ENCODE assay signal across 8 cellular contexts in the genomic region with DNA sequence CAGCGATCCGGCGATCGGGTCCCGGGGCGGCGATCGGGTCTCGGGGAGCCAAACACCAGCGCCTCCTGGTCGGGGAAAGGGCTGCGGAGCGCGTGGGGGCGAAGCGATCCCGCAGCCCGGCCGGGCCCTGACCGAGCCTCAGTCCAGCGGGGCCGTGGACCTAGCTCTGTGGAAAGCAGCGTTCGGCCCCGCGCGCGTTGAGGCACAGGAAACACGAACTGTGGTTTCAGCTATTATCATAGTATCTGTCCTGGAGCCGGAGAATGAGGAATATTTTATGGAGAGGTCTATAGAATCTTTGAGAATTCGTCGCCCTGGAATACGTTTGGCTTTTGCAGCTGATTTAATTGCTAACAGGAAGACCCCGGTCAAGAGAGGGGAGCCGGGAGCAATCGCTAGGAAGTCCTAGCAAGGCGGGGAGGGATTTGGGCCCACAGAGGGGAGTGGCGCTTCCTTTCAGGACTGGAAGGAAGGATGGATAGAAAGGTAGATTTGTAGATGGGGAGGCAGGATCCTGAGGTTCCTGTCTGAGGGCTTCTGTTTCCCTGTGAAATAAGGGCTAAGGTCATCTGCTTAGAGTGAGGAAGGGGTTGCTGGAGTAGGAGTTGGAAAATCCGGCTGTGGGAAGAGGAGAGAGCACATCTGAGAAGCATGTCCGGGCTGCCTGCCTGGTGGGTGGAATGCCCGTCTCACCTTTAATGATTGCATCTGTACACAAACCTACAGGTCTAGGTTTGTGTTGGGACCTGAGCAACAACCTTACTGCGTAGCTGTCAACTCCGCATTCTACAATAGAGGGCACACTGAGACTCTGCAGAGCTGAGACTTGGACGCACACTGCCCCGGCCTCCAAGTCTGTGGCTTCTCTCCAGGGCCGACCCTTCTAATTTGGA. TPM values are rescaled to one million over a fixed set of nuclear protein-coding genes. Genes with fewer than 3 reads are reported as not detected.
A peak's percentile ranks its signal among the peaks of the same experiment; 100 is the strongest.
DNase-seq lines count a peak whose midpoint lies in the region; ATAC-seq and TF ChIP-seq lines count a peak whose summit lies in the region.

No MANE protein-coding gene starts in this region.

- H3K9me3 Mint-ChIP-seq in stimulated activated memory B cell treated with anti-CD40 and anti-IgM and Interleukin-4, amounts not matched to agents 10 μg/mL and 1 μg/mL and 100 μg/mL, for 72 hours: no peaks in the 10 kb centered on the region

- intact Hi-C loops in body of pancreas (cut with DNase I): loop anchor here (5.0 to 10.0 kb wide), 2 partner anchors 65 to 93 kb away; no protein-coding TSS in a partner anchor

- no peaks in the 10 kb centered on the region for H3K27me3 Mint-ChIP-seq in stimulated activated memory B cell treated with anti-CD40 and anti-IgM and Interleukin-4, amounts not matched to agents 10 μg/mL and 1 μg/mL and 100 μg/mL, for 72 hours

- ATAC-seq in GM21515 (IDR thresholded peaks at IDR 0.05; ENCODE audit: unreplicated experiment) (peak; percentile 8), body of pancreas (peak; percentile 1)
- no peak for ATAC-seq in stimulated activated memory B cell treated with anti-CD40 and anti-IgM and Interleukin-4, amounts not matched to agents 10 μg/mL and 1 μg/mL and 100 μg/mL, for 72 hours

- H3K36me3 Mint-ChIP-seq in stimulated activated memory B cell treated with anti-CD40 and anti-IgM and Interleukin-4, amounts not matched to agents 10 μg/mL and 1 μg/mL and 100 μg/mL, for 72 hours: peaks cover 15% of the 10 kb centered on the region

- no peak for TF ChIP-seq POLR2A in body of pancreas (IDR thresholded peaks at IDR 0.05)

- peak overlapping the region; percentile 40 to 56 for H3K4me3 ChIP-seq in body of pancreas

- peaks cover 19% of the 10 kb centered on the region for H3K4me1 Mint-ChIP-seq in stimulated activated memory B cell treated with anti-CD40 and anti-IgM and Interleukin-4, amounts not matched to agents 10 μg/mL and 1 μg/mL and 100 μg/mL, for 72 hours

- H3K4me1 ChIP-seq in body of pancreas: peaks cover 18% of the 10 kb centered on the region

- TF ChIP-seq CTCF in body of pancreas (IDR thresholded peaks at IDR 0.05): peak in 3 of 7 experiments; percentile 12 to 26 (median 12)

- no peaks in the 10 kb centered on the region for H3K36me3 ChIP-seq in body of pancreas (replicated peaks in 1 of 2; ENCODE audit: insufficient read depth in 1 of 2, low read depth in 2 of 2)

- H3K27ac ChIP-seq in body of pancreas: peak overlapping the region in 3 of 4 donors; percentile 47 to 77 (median 60)

- DNase-seq in COR-L47 (lab: John Stamatoyannopoulos, UW) (peak; percentile 34), NCI-H2227 (lab: John Stamatoyannopoulos, UW; ENCODE audit: unreplicated experiment) (peak; percentile 35), body of pancreas (no peak), islet precursor cell (peak; percentile 57), NK-92 (lab: John Stamatoyannopoulos, UW; ENCODE audit: unreplicated experiment) (no peak), AG08395 (ENCODE audit: low spot score) (no peak)

- no peaks in the 10 kb centered on the region for H3K27me3 ChIP-seq in body of pancreas

- 8 to 19% methylated on average over 15 to 46 of the region's 46 CpGs for WGBS in body of pancreas, 2 donors

- H3K4me3 Mint-ChIP-seq in stimulated activated memory B cell treated with anti-CD40 and anti-IgM and Interleukin-4, amounts not matched to agents 10 μg/mL and 1 μg/mL and 100 μg/mL, for 72 hours: peak overlapping the region; percentile 85

- H3K27ac Mint-ChIP-seq in stimulated activated memory B cell treated with anti-CD40 and anti-IgM and Interleukin-4, amounts not matched to agents 10 μg/mL and 1 μg/mL and 100 μg/mL, for 72 hours: no peak overlapping the region

- no peaks in the 10 kb centered on the region for H3K9me3 ChIP-seq in body of pancreas

RNA-seq across cellular contexts. Expression of gene CCNF, which starts 0.8 kb away (rescaled TPM):
- total RNA-seq in body of pancreas: 1 to 10 TPM in 1 of 2 donors, under 1 TPM in 1; 0.99 to 2.3 TPM

RNA-seq across cellular contexts. Expression of gene TEDC2, which starts 29.9 kb away (rescaled TPM):
- total RNA-seq in body of pancreas: not detected

RNA-seq across cellular contexts. Expression of gene NTN3, which starts 41.1 kb away (rescaled TPM):
- not detected for total RNA-seq in body of pancreas

RNA-seq across cellular contexts. Expression of gene TBC1D24, which starts 44.9 kb away (rescaled TPM):
- 10 to 100 TPM; 18.7 to 30.0 TPM for total RNA-seq in body of pancreas

Comparison
In these comparisons a context has a peak if more than half of its experiments do, and no peak if none do; other contexts are left out.
1. DNase-seq: peak in COR-L47 (single experiment), NCI-H2227 (single experiment) and islet precursor cell (single experiment); none in body of pancreas (0 of 4), NK-92 (single experiment) and AG08395 (single experiment).